9 cellular contexts compared by ENCODE assay signal in the genomic region with DNA sequence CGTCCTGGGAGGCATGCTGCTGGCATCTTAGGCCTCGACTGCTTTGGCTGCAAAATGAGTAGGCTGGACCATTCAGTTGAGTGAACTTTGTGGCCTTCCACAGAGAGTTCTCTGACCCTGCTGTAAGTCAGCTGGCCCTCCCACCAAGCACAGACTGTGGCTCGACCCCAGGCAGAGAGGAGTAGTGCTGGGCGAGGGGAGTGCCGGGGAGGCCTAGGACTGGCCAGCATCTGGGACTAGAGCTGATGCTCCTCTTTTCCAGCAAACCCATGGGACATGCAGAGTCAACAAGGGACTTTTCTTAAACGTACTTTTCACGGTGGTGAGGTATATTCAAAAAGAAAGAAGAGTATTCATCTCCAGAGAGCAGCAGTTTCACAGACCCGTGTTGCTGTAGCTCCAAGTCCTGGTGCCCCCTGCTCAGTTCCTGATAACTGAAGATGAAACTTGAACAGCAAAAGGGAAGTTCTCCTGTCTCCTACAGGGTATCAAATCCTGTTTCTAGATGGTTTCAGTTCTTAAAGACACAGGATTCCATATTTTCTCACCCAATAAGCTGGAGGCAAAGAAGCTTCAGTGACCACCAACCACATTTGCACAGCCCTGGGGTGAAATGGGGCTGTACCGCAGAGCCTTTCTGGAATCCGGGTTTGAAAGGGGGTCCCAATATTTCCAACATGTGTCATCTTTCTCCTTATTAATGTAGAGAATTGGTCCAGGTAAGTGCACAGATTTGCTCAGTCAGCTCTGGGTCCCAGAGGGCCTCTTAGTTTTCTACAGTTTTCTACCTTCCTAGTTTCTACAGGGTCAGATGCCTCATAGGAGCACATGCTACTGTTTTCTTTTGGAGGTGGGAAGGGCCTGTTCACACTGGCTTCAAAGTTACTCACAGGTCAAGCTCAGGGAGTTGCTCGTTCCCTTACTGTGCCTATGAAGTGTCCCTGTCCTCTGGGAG. TPM values are rescaled to one million over a fixed set of nuclear protein-coding genes. Genes with fewer than 3 reads are reported as not detected.
A peak's percentile ranks its signal among the peaks of the same experiment; 100 is the strongest.
DNase-seq lines count a peak whose midpoint lies in the region; ATAC-seq lines count a peak whose summit lies in the region.
"Had no signal": no experiment of that assay in that cellular context is flagged by ENCODE, and none has a peak within 500 bp of the region (broad histone marks: within the 10 kb centered on the region; RNA-seq: fewer than 3 reads in every experiment).

No MANE protein-coding gene starts in this region.

- peak overlapping the region in 1 of 2 donors; percentile 20 for H3K27ac Mint-ChIP-seq in activated naive CD4-positive, alpha-beta T cell treated with anti-CD3 and anti-CD28 coated beads, Interleukin-2, amount 50 U/mL, for 72 hours
- no peak overlapping the region for H3K27ac Mint-ChIP-seq in activated naive CD4-positive, alpha-beta T cell treated with anti-CD3 and anti-CD28 coated beads, Interleukin-2, amount 10 ng/mL, durations not matched to agents 7 days and 5 days
- H3K27ac Mint-ChIP-seq in stimulated activated naive CD8-positive, alpha-beta T cell treated with anti-CD3 and anti-CD28 coated beads, Interleukin-15, Interleukin-2, amounts not matched to agents 100 ng/mL and 50 ng/mL, for 24 hours: peak overlapping the region; percentile 24

- H3K27me3 Mint-ChIP-seq in activated naive CD4-positive, alpha-beta T cell treated with anti-CD3 and anti-CD28 coated beads, Interleukin-2, amount 10 ng/mL, durations not matched to agents 7 days and 5 days: peaks cover 16% of the 10 kb centered on the region
- H3K27me3 Mint-ChIP-seq in stimulated activated naive CD8-positive, alpha-beta T cell treated with anti-CD3 and anti-CD28 coated beads, Interleukin-15, Interleukin-2, amounts not matched to agents 100 ng/mL and 50 ng/mL, for 24 hours: no peaks in the 10 kb centered on the region

- no peak overlapping the region for H3K4me3 Mint-ChIP-seq in activated naive CD4-positive, alpha-beta T cell treated with anti-CD3 and anti-CD28 coated beads, Interleukin-2, amount 10 ng/mL, durations not matched to agents 7 days and 5 days
- H3K4me3 Mint-ChIP-seq in stimulated activated naive CD8-positive, alpha-beta T cell treated with anti-CD3 and anti-CD28 coated beads, Interleukin-15, Interleukin-2, amounts not matched to agents 100 ng/mL and 50 ng/mL, for 24 hours: peak overlapping the region; percentile 9

- H3K36me3 Mint-ChIP-seq in activated naive CD4-positive, alpha-beta T cell treated with anti-CD3 and anti-CD28 coated beads, Interleukin-2, amount 50 U/mL, for 72 hours: no peaks in the 10 kb centered on the region
- H3K36me3 Mint-ChIP-seq in activated naive CD4-positive, alpha-beta T cell treated with anti-CD3 and anti-CD28 coated beads, Interleukin-2, amount 10 ng/mL, durations not matched to agents 7 days and 5 days: no peaks in the 10 kb centered on the region
- no peaks in the 10 kb centered on the region for H3K36me3 Mint-ChIP-seq in stimulated activated naive CD8-positive, alpha-beta T cell treated with anti-CD3 and anti-CD28 coated beads, Interleukin-15, Interleukin-2, amounts not matched to agents 100 ng/mL and 50 ng/mL, for 24 hours (ENCODE audit: low read depth)

- CTCF ChIA-PET in activated naive CD4-positive, alpha-beta T cell treated with anti-CD3 and anti-CD28 coated beads, Interleukin-2, amount 10 ng/mL, durations not matched to agents 7 days and 5 days (lab: Charles Lee): interaction anchor here (0.9 to 3.0 kb wide), 5 partner anchors 8 to 216 kb away, joined by 3 to 18 read pairs (median 4); no protein-coding TSS in a partner anchor

- ATAC-seq in activated naive CD4-positive, alpha-beta T cell treated with anti-CD3 and anti-CD28 coated beads, Interleukin-2, amount 50 U/mL, for 72 hours: peak; percentile 69 to 92
- ATAC-seq in HG02840 (IDR thresholded peaks at IDR 0.05; ENCODE audit: low FRiP score, unreplicated experiment): peak; percentile 53

- peak in 1 of 2 donors; percentile 33 for DNase-seq in activated naive CD4-positive, alpha-beta T cell treated with anti-CD3 and anti-CD28 coated beads, Interleukin-2, amount 50 U/mL, for 72 hours (ENCODE audit: low spot score in 2 of 2)
- no peak for DNase-seq in activated naive CD4-positive, alpha-beta T cell treated with anti-CD3 and anti-CD28 coated beads, Interleukin-2, amount 10 ng/mL, durations not matched to agents 7 days and 5 days
- DNase-seq in OCI-M1 (lab: John Stamatoyannopoulos, UW) (peak; percentile 16), T1000 (lab: John Stamatoyannopoulos, UW) (no peak), NCI-H1105 treated with DMSO at 0.1 percent for 48 hours (lab: John Stamatoyannopoulos, UW) (no peak), SW 1271 (lab: John Stamatoyannopoulos, UW) (no peak)
- DNase-seq: BE2C had no signal

- H3K9me3 Mint-ChIP-seq in activated naive CD4-positive, alpha-beta T cell treated with anti-CD3 and anti-CD28 coated beads, Interleukin-2, amount 50 U/mL, for 72 hours: no peaks in the 10 kb centered on the region
- no peaks in the 10 kb centered on the region for H3K9me3 Mint-ChIP-seq in activated naive CD4-positive, alpha-beta T cell treated with anti-CD3 and anti-CD28 coated beads, Interleukin-2, amount 10 ng/mL, durations not matched to agents 7 days and 5 days
- no peaks in the 10 kb centered on the region for H3K9me3 Mint-ChIP-seq in stimulated activated naive CD8-positive, alpha-beta T cell treated with anti-CD3 and anti-CD28 coated beads, Interleukin-15, Interleukin-2, amounts not matched to agents 100 ng/mL and 50 ng/mL, for 24 hours

- H3K4me1 Mint-ChIP-seq in activated naive CD4-positive, alpha-beta T cell treated with anti-CD3 and anti-CD28 coated beads, Interleukin-2, amount 10 ng/mL, durations not matched to agents 7 days and 5 days: peaks cover 28% of the 10 kb centered on the region
- peaks cover 61% of the 10 kb centered on the region for H3K4me1 Mint-ChIP-seq in stimulated activated naive CD8-positive, alpha-beta T cell treated with anti-CD3 and anti-CD28 coated beads, Interleukin-15, Interleukin-2, amounts not matched to agents 100 ng/mL and 50 ng/mL, for 24 hours (ENCODE audit: low read depth)

RNA-seq across cellular contexts. Expression of gene BATF3, which starts 20.9 kb away (rescaled TPM):
- total RNA-seq in activated naive CD4-positive, alpha-beta T cell treated with anti-CD3 and anti-CD28 coated beads, Interleukin-2, amount 50 U/mL, for 72 hours: 10 to 100 TPM; 14.0 to 31.4 TPM
